In genomic region chr17:5500804-5501391, GRCh38 we compare ENCODE assay signal across 8 cellular contexts. TPM values are rescaled to one million over a fixed set of nuclear protein-coding genes. Genes with fewer than 3 reads are reported as not detected.
A peak's percentile ranks its signal among the peaks of the same experiment; 100 is the strongest.
DNase-seq lines count a peak whose midpoint lies in the region; ATAC-seq and TF ChIP-seq lines count a peak whose summit lies in the region.

No MANE protein-coding gene starts in this region.

- H3K4me3 Mint-ChIP-seq in activated naive CD4-positive, alpha-beta T cell treated with anti-CD3 and anti-CD28 coated beads, Interleukin-2, amount 10 ng/mL, durations not matched to agents 7 days and 5 days: peak overlapping the region; percentile 43
- H3K4me3 Mint-ChIP-seq in neural progenitor cell: peak overlapping the region; percentile 78
- H3K4me3 Mint-ChIP-seq in stimulated activated naive CD8-positive, alpha-beta T cell treated with anti-CD3 and anti-CD28 coated beads, Interleukin-15, Interleukin-2, amounts not matched to agents 100 ng/mL and 50 ng/mL, for 24 hours: peak overlapping the region; percentile 89

- no peaks in the 10 kb centered on the region for H3K79me2 ChIP-seq in neural progenitor cell (ENCODE audit: low read depth)

- H3K27me3 ChIP-seq in RWPE2 (ENCODE audit: insufficient read depth, poor library complexity, severe bottlenecking): no peaks in the 10 kb centered on the region
- peaks cover 22% of the 10 kb centered on the region for H3K27me3 ChIP-seq in gastroesophageal sphincter
- H3K27me3 ChIP-seq in neural progenitor cell: peaks cover 53% of the 10 kb centered on the region

- H3K36me3 Mint-ChIP-seq in activated naive CD4-positive, alpha-beta T cell treated with anti-CD3 and anti-CD28 coated beads, Interleukin-2, amount 10 ng/mL, durations not matched to agents 7 days and 5 days: peaks cover 30% of the 10 kb centered on the region
- H3K36me3 Mint-ChIP-seq in neural progenitor cell: peaks cover 15% of the 10 kb centered on the region
- no peaks in the 10 kb centered on the region for H3K36me3 Mint-ChIP-seq in stimulated activated naive CD8-positive, alpha-beta T cell treated with anti-CD3 and anti-CD28 coated beads, Interleukin-15, Interleukin-2, amounts not matched to agents 100 ng/mL and 50 ng/mL, for 24 hours (ENCODE audit: low read depth)

- no peaks in the 10 kb centered on the region for H3K9me3 Mint-ChIP-seq in activated naive CD4-positive, alpha-beta T cell treated with anti-CD3 and anti-CD28 coated beads, Interleukin-2, amount 10 ng/mL, durations not matched to agents 7 days and 5 days
- H3K9me3 Mint-ChIP-seq in neural progenitor cell: peaks cover 10% of the 10 kb centered on the region
- no peaks in the 10 kb centered on the region for H3K9me3 Mint-ChIP-seq in stimulated activated naive CD8-positive, alpha-beta T cell treated with anti-CD3 and anti-CD28 coated beads, Interleukin-15, Interleukin-2, amounts not matched to agents 100 ng/mL and 50 ng/mL, for 24 hours

- peaks cover 20% of the 10 kb centered on the region for H3F3A ChIP-seq in neural progenitor cell (ENCODE audit: low read depth)

- H3K27ac ChIP-seq in RWPE2 (ENCODE audit: poor library complexity, severe bottlenecking) (no peak overlapping the region), gastroesophageal sphincter (peak overlapping the region in 3 of 4 donors; percentile 35 to 67 (median 56)), neural progenitor cell (no peak overlapping the region)

- H3K9me3 ChIP-seq in RWPE2 (ENCODE audit: severe bottlenecking) (no peaks in the 10 kb centered on the region), gastroesophageal sphincter (no peaks in the 10 kb centered on the region), neural progenitor cell (ENCODE audit: low read depth) (no peaks in the 10 kb centered on the region)

- peak overlapping the region; percentile 99 for H3K4me2 ChIP-seq in neural progenitor cell

- ATAC-seq in RWPE2 (ENCODE audit: low read depth) (peak; percentile 75), gastroesophageal sphincter (peak; percentile 91), GM18511 (IDR thresholded peaks at IDR 0.05; ENCODE audit: unreplicated experiment) (no peak)

- no peak for TF ChIP-seq EP300 in Ishikawa (IDR thresholded peaks at IDR 0.05; ENCODE audit: borderline replicate concordance)
- TF ChIP-seq EP300 in gastroesophageal sphincter (IDR thresholded peaks at IDR 0.05): no peak

- H3K27ac Mint-ChIP-seq in activated naive CD4-positive, alpha-beta T cell treated with anti-CD3 and anti-CD28 coated beads, Interleukin-2, amount 10 ng/mL, durations not matched to agents 7 days and 5 days: no peak overlapping the region
- no peak overlapping the region for H3K27ac Mint-ChIP-seq in neural progenitor cell
- no peak overlapping the region for H3K27ac Mint-ChIP-seq in stimulated activated naive CD8-positive, alpha-beta T cell treated with anti-CD3 and anti-CD28 coated beads, Interleukin-15, Interleukin-2, amounts not matched to agents 100 ng/mL and 50 ng/mL, for 24 hours

- no peak for TF ChIP-seq POLR2A in gastroesophageal sphincter (IDR thresholded peaks at IDR 0.05)

- H3K27me3 Mint-ChIP-seq in activated naive CD4-positive, alpha-beta T cell treated with anti-CD3 and anti-CD28 coated beads, Interleukin-2, amount 10 ng/mL, durations not matched to agents 7 days and 5 days: peaks cover 19% of the 10 kb centered on the region
- H3K27me3 Mint-ChIP-seq in neural progenitor cell (ENCODE audit: insufficient read depth, low read depth): no peaks in the 10 kb centered on the region
- H3K27me3 Mint-ChIP-seq in stimulated activated naive CD8-positive, alpha-beta T cell treated with anti-CD3 and anti-CD28 coated beads, Interleukin-15, Interleukin-2, amounts not matched to agents 100 ng/mL and 50 ng/mL, for 24 hours: no peaks in the 10 kb centered on the region

- whole genome bisulfite sequencing in gastroesophageal sphincter (ENCODE audit: low coverage in 1 of 2), 2 donors: 0% methylated on average over 2 of the region's 47 CpGs; no CpG with 5 or more reads in 1 of the 2 donors

- H2AFZ ChIP-seq in neural progenitor cell (replicated peaks): peak overlapping the region; percentile 78

- H3K4me3 ChIP-seq in RWPE2 (ENCODE audit: severe bottlenecking) (peak overlapping the region; percentile 30), gastroesophageal sphincter (peak overlapping the region; percentile 21 to 65), neural progenitor cell (peak overlapping the region; percentile 88)

- H4K20me1 ChIP-seq in neural progenitor cell (ENCODE audit: low read depth): no peaks in the 10 kb centered on the region

- H3K36me3 ChIP-seq in RWPE2 (ENCODE audit: low read depth) (no peaks in the 10 kb centered on the region), gastroesophageal sphincter (no peaks in the 10 kb centered on the region), neural progenitor cell (no peaks in the 10 kb centered on the region)

- TF ChIP-seq RAD21 in Ishikawa (IDR thresholded peaks at IDR 0.05; ENCODE audit: low read depth): no peak

- TF ChIP-seq CTCF in RWPE2 (IDR thresholded peaks at IDR 0.05; ENCODE audit: poor library complexity, severe bottlenecking): no peak
- TF ChIP-seq CTCF in gastroesophageal sphincter (IDR thresholded peaks at IDR 0.05): no peak
- TF ChIP-seq CTCF in neural progenitor cell (IDR thresholded peaks at IDR 0.05): no peak

- no peak overlapping the region for H3K9ac ChIP-seq in neural progenitor cell

- CTCF ChIA-PET in activated naive CD4-positive, alpha-beta T cell treated with anti-CD3 and anti-CD28 coated beads, Interleukin-2, amount 10 ng/mL, durations not matched to agents 7 days and 5 days (lab: Charles Lee): interaction anchor here (1.4 kb wide), 1 partner anchor 62 kb away, joined by 3 read pairs; the partner anchor contains the start of gene C1QBP

- DNase-seq in D341Med (ENCODE audit: low spot score): peak; percentile 81
- no peak for DNase-seq in RWPE2 (ENCODE audit: low spot score)
- DNase-seq in activated naive CD4-positive, alpha-beta T cell treated with anti-CD3 and anti-CD28 coated beads, Interleukin-2, amount 10 ng/mL, durations not matched to agents 7 days and 5 days: peak; percentile 81
- DNase-seq in neural progenitor cell (ENCODE audit: low spot score): peak; percentile 100

- H3K4me1 ChIP-seq in RWPE2 (ENCODE audit: insufficient read depth, poor library complexity, severe bottlenecking): no peaks in the 10 kb centered on the region
- H3K4me1 ChIP-seq in gastroesophageal sphincter: peaks cover 0 to 22% (median 9%) of the 10 kb centered on the region in 3 donors
- peaks cover 11% of the 10 kb centered on the region for H3K4me1 ChIP-seq in neural progenitor cell

- peaks cover 14% of the 10 kb centered on the region for H3K4me1 Mint-ChIP-seq in activated naive CD4-positive, alpha-beta T cell treated with anti-CD3 and anti-CD28 coated beads, Interleukin-2, amount 10 ng/mL, durations not matched to agents 7 days and 5 days
- peaks cover 24% of the 10 kb centered on the region for H3K4me1 Mint-ChIP-seq in neural progenitor cell
- H3K4me1 Mint-ChIP-seq in stimulated activated naive CD8-positive, alpha-beta T cell treated with anti-CD3 and anti-CD28 coated beads, Interleukin-15, Interleukin-2, amounts not matched to agents 100 ng/mL and 50 ng/mL, for 24 hours (ENCODE audit: low read depth): peaks cover 21% of the 10 kb centered on the region

TF ChIP-seq in Ishikawa, 13 proteins besides CTCF, POLR2A, EP300 and RAD21:
- no peak for TF ChIP-seq TAF1 (IDR thresholded peaks at IDR 0.05; ENCODE audit: low read depth)
- TF ChIP-seq ZBTB7A (IDR thresholded peaks at IDR 0.05; ENCODE audit: low read depth): peak; percentile 88

RNA-seq across cellular contexts. Expression of gene MIS12, which starts 14.5 kb away (rescaled TPM):
- total RNA-seq in gastroesophageal sphincter (10 to 100 TPM in 3 of 4 donors, 1 to 10 TPM in 1; 8.6 to 20.9 (median 14.3) TPM), neural progenitor cell (ENCODE audit: low replicate concordance) (36.5 and 53.7 TPM in 2 replicates)

RNA-seq across cellular contexts. Expression of gene DERL2, which starts 14.9 kb away (rescaled TPM):
- 10 to 100 TPM; 23.8 to 48.5 (median 26.2) TPM for total RNA-seq in gastroesophageal sphincter
- total RNA-seq in neural progenitor cell (ENCODE audit: low replicate concordance): 40.9 and 47.8 TPM in 2 replicates

RNA-seq across cellular contexts. Expression of gene DHX33, which starts 32.1 kb away (rescaled TPM):
- total RNA-seq in gastroesophageal sphincter (10 to 100 TPM in 3 of 4 donors, 1 to 10 TPM in 1; 7.2 to 13.7 (median 11.3) TPM), neural progenitor cell (ENCODE audit: low replicate concordance) (15.0 and 19.0 TPM in 2 replicates)

Comparison
In these comparisons a context has a peak if more than half of its experiments do, and no peak if none do; other contexts are left out.
1. H3K27ac ChIP-seq: peak in gastroesophageal sphincter (3 of 4); none in RWPE2 (single experiment) and neural progenitor cell (single experiment).
2. H3K4me3 ChIP-seq: peak in every context shown above with its lines; median percentile 88 in neural progenitor cell; 43 in gastroesophageal sphincter; 30 in RWPE2.
3. Peak in every context shown above with its lines, with median percentiles within 50 percentile points of each other: H3K4me3 Mint-ChIP-seq.